ENCODE assay signal across 8 cellular contexts in the genomic region with DNA sequence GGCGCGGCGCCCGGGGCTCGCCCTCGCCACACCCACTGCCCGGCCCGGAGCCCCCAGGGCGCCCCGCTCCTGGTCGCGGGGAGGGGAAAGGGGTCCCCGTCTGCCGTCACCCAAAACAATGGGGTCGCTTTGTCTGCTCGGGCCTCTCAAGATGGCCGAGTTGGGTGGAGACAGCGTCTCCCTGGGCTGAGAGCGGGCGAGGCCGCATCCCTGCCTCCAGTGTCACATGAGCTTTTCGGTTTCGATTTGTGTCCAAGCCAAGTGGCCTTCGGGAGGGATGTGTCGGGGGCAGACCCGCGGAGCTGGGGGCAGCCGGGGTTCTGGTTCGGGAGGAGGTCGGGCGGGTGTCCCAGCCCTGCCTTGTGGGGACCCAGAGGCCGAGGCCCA.
DNase-seq lines count a peak whose midpoint lies in the region; ATAC-seq and TF ChIP-seq lines count a peak whose summit lies in the region.

No MANE protein-coding gene starts in this region.

- H3K27ac ChIP-seq in mucosa of rectum (ENCODE audit: low read depth in 2 of 2, low read length in 2 of 2), result peak overlapping the region; percentile 93 to 95

- H3K9ac ChIP-seq in mucosa of rectum (ENCODE audit: low read depth in 1 of 2, low read length in 2 of 2), result peak overlapping the region; percentile 90 to 93

- no peak for TF ChIP-seq CTCF in epithelial cell of esophagus (IDR thresholded peaks at IDR 0.05; ENCODE audit: insufficient read depth, low read depth, low read length, missing control alignments)

- no peaks in the 10 kb centered on the region for H3K9me3 ChIP-seq in mucosa of rectum (ENCODE audit: control insufficient read depth in 2 of 2, low read length in 2 of 2)

- DNase-seq in AG08395 (ENCODE audit: low spot score), result peak; percentile 57
- peak; percentile 17 for DNase-seq in NCI-H526 treated with DMSO at 0.1 percent for 48 hours (lab: John Stamatoyannopoulos, UW)
- peak; percentile 28 for DNase-seq in activated T-cell treated with anti-CD3 and anti-CD28 coated beads for 4 hours
- DNase-seq in epithelial cell of esophagus (ENCODE audit: low read depth), result peak; percentile 64

- H3K4me3 Mint-ChIP-seq in stimulated activated memory B cell treated with anti-CD40 and anti-IgM and Interleukin-4, amounts not matched to agents 10 μg/mL and 1 μg/mL and 100 μg/mL, for 72 hours, result peak overlapping the region; percentile 96

- peaks cover 6% of the 10 kb centered on the region in 2 donors for H3K36me3 ChIP-seq in mucosa of rectum (ENCODE audit: control insufficient read depth in 2 of 2, insufficient read depth in 2 of 2, low read length in 2 of 2)

- H3K27ac Mint-ChIP-seq in stimulated activated memory B cell treated with anti-CD40 and anti-IgM and Interleukin-4, amounts not matched to agents 10 μg/mL and 1 μg/mL and 100 μg/mL, for 72 hours, result peak overlapping the region; percentile 85

- peaks cover 39% of the 10 kb centered on the region for H3K4me1 Mint-ChIP-seq in stimulated activated memory B cell treated with anti-CD40 and anti-IgM and Interleukin-4, amounts not matched to agents 10 μg/mL and 1 μg/mL and 100 μg/mL, for 72 hours

- no peaks in the 10 kb centered on the region for H3K9me3 Mint-ChIP-seq in stimulated activated memory B cell treated with anti-CD40 and anti-IgM and Interleukin-4, amounts not matched to agents 10 μg/mL and 1 μg/mL and 100 μg/mL, for 72 hours

- peaks cover 3% of the 10 kb centered on the region for H3K36me3 Mint-ChIP-seq in stimulated activated memory B cell treated with anti-CD40 and anti-IgM and Interleukin-4, amounts not matched to agents 10 μg/mL and 1 μg/mL and 100 μg/mL, for 72 hours

- H3K4me1 ChIP-seq in mucosa of rectum (ENCODE audit: control insufficient read depth in 2 of 2, insufficient read depth in 2 of 2, low read length in 2 of 2), result peaks cover 17 to 19% of the 10 kb centered on the region in 2 donors

- H3K4me3 ChIP-seq in epithelial cell of esophagus (ENCODE audit: low read length) (peak overlapping the region; percentile 87), mucosa of rectum (ENCODE audit: low read length in 2 of 2) (peak overlapping the region; percentile 75 to 93)

- ATAC-seq in GM18870 (IDR thresholded peaks at IDR 0.05; ENCODE audit: unreplicated experiment) (peak; percentile 31), HG03097 (IDR thresholded peaks at IDR 0.05; ENCODE audit: low FRiP score, unreplicated experiment) (peak; percentile 28)
- peak; percentile 68 for ATAC-seq in stimulated activated memory B cell treated with anti-CD40 and anti-IgM and Interleukin-4, amounts not matched to agents 10 μg/mL and 1 μg/mL and 100 μg/mL, for 72 hours

- no peaks in the 10 kb centered on the region for H3K27me3 Mint-ChIP-seq in stimulated activated memory B cell treated with anti-CD40 and anti-IgM and Interleukin-4, amounts not matched to agents 10 μg/mL and 1 μg/mL and 100 μg/mL, for 72 hours

- no peaks in the 10 kb centered on the region for H3K27me3 ChIP-seq in mucosa of rectum (ENCODE audit: control insufficient read depth in 2 of 2, insufficient read depth in 2 of 2, low read length in 2 of 2)

Comparison
In these comparisons a context has a peak if more than half of its experiments do, and no peak if none do; other contexts are left out.
1. Peak in every context shown above with its lines: DNase-seq, ATAC-seq, H3K4me3 ChIP-seq and H3K27ac ChIP-seq.